In genomic region chr19:37078717-37079032, GRCh38 we compare ENCODE assay signal across 8 cellular contexts. TPM values are rescaled to one million over a fixed set of nuclear protein-coding genes. Genes with fewer than 3 reads are reported as not detected.
DNase-seq lines count a peak whose midpoint lies in the region; ATAC-seq lines count a peak whose summit lies in the region.

No MANE protein-coding gene starts in this region.

- CTCF ChIA-PET in CD4-positive, alpha-beta memory T cell (lab: Charles Lee; ENCODE audit: partially characterized antibody): interaction anchor here (1.4 to 1.7 kb wide), 3 partner anchors 93 to 700 kb away, joined by 4 to 5 read pairs (median 4); partner anchors contain the start of gene ZFP14

- H3K4me1 Mint-ChIP-seq in CD4-positive, alpha-beta memory T cell: peaks cover 22 to 43% (median 27%) of the 10 kb centered on the region in 4 donors

- peak overlapping the region; percentile 90 to 100 (median 98) for H3K4me3 Mint-ChIP-seq in CD4-positive, alpha-beta memory T cell

- peak overlapping the region; percentile 61 to 88 for H3K4me3 ChIP-seq in CD4-positive, alpha-beta memory T cell (ENCODE audit: low read length in 2 of 2)
- H3K4me3 ChIP-seq in effector memory CD4-positive, alpha-beta T cell (ENCODE audit: insufficient read depth, low read depth, low read length, poor library complexity, severe bottlenecking): peak overlapping the region; percentile 74
- H3K4me3 ChIP-seq in neuron (ENCODE audit: low read length): peak overlapping the region; percentile 74

- H3K9me3 ChIP-seq in CD4-positive, alpha-beta memory T cell (ENCODE audit: control insufficient read depth in 1 of 2, low read length in 2 of 2): peaks cover 3 to 6% of the 10 kb centered on the region in 2 donors
- H3K9me3 ChIP-seq in effector memory CD4-positive, alpha-beta T cell (ENCODE audit: control insufficient read depth, low read length): peaks cover 4% of the 10 kb centered on the region
- H3K9me3 ChIP-seq in neuron (ENCODE audit: low read length): peaks cover 9% of the 10 kb centered on the region

- peaks cover 30% of the 10 kb centered on the region in 2 donors for H3K36me3 Mint-ChIP-seq in CD4-positive, alpha-beta memory T cell

- peak overlapping the region; percentile 73 for H3K27ac ChIP-seq in CD4-positive, alpha-beta memory T cell (ENCODE audit: low read depth, low read length)
- H3K27ac ChIP-seq in effector memory CD4-positive, alpha-beta T cell (ENCODE audit: insufficient read depth, low read length, poor library complexity, severe bottlenecking): peak overlapping the region; percentile 61

- peaks cover 0 to 32% (median 16%) of the 10 kb centered on the region in 8 donors for H3K9me3 Mint-ChIP-seq in CD4-positive, alpha-beta memory T cell

- H3K27me3 Mint-ChIP-seq in CD4-positive, alpha-beta memory T cell: no peaks in the 10 kb centered on the region

- intact Hi-C loops in CD4-positive, alpha-beta memory T cell (cut with micrococcal nuclease): loop anchor here (1.0 to 2.0 kb wide), 13 partner anchors 94 to 864 kb away; partner anchors contain the start of genes ZFP14, ZNF345, ZNF382 and ZNF383

- POLR2A ChIA-PET in CD4-positive, alpha-beta memory T cell (lab: Charles Lee; ENCODE audit: partially characterized antibody): interaction anchor here (0.7 to 1.8 kb wide), 14 partner anchors 9 to 864 kb away, joined by 3 to 15 read pairs (median 5); partner anchors contain the start of genes ZFP14, ZNF146, ZNF260 and ZNF345

- H3K4me1 ChIP-seq in CD4-positive, alpha-beta memory T cell (ENCODE audit: insufficient read depth, low read length): peaks cover 23% of the 10 kb centered on the region
- H3K4me1 ChIP-seq in effector memory CD4-positive, alpha-beta T cell (ENCODE audit: control insufficient read depth, insufficient read depth, low read length, poor library complexity, severe bottlenecking): peaks cover 10% of the 10 kb centered on the region
- peaks cover 5% of the 10 kb centered on the region for H3K4me1 ChIP-seq in neuron (ENCODE audit: insufficient read depth, low read length)

- H3K27ac Mint-ChIP-seq in CD4-positive, alpha-beta memory T cell: peak overlapping the region; percentile 85 to 99 (median 95)

- no peak for ATAC-seq in HG03521 (IDR thresholded peaks at IDR 0.05; ENCODE audit: unreplicated experiment)

- no peaks in the 10 kb centered on the region for H3K36me3 ChIP-seq in CD4-positive, alpha-beta memory T cell (ENCODE audit: insufficient read depth, low read length)
- H3K36me3 ChIP-seq in effector memory CD4-positive, alpha-beta T cell (ENCODE audit: control insufficient read depth, insufficient read depth, low read length): no peaks in the 10 kb centered on the region
- peaks cover 3% of the 10 kb centered on the region for H3K36me3 ChIP-seq in neuron (ENCODE audit: insufficient read depth, low read length)

- peak overlapping the region; percentile 43 for H2AFZ ChIP-seq in neuron (ENCODE audit: low read depth, low read length)

- DNase-seq in CD4-positive, alpha-beta memory T cell: peak in 1 of 5 donors; percentile 2
- DNase-seq in M059J (ENCODE audit: low read depth): peak; percentile 2
- no peak for DNase-seq in effector memory CD4-positive, alpha-beta T cell
- no peak for DNase-seq in cerebellar cortex (ENCODE audit: low spot score)
- DNase-seq in NCI-H526 treated with DMSO at 0.1 percent for 48 hours (lab: John Stamatoyannopoulos, UW): no peak
- DNase-seq in amygdala (lab: John Stamatoyannopoulos, UW): no peak

- no peaks in the 10 kb centered on the region for H3K27me3 ChIP-seq in CD4-positive, alpha-beta memory T cell (ENCODE audit: insufficient read depth, low read length)
- H3K27me3 ChIP-seq in effector memory CD4-positive, alpha-beta T cell (replicated peaks; ENCODE audit: control insufficient read depth, insufficient read depth, low read length, poor library complexity, severe bottlenecking): no peaks in the 10 kb centered on the region
- no peaks in the 10 kb centered on the region for H3K27me3 ChIP-seq in neuron (ENCODE audit: insufficient read depth, low read length)

RNA-seq across cellular contexts. Expression of gene ZNF420, which starts 0.4 kb away (rescaled TPM):
- 10 to 100 TPM; 25.0 to 28.6 TPM for total RNA-seq in CD4-positive, alpha-beta memory T cell
- 10 to 100 TPM; 19.5 to 24.8 TPM for polyA plus RNA-seq in CD4-positive, alpha-beta memory T cell
- 3.3 and 9.6 TPM in 2 replicates for total RNA-seq in M059J (2014; rRNA removed; shearing (Covaris generic))
